ENCODE assay signal across 8 cellular contexts in the genomic region with DNA sequence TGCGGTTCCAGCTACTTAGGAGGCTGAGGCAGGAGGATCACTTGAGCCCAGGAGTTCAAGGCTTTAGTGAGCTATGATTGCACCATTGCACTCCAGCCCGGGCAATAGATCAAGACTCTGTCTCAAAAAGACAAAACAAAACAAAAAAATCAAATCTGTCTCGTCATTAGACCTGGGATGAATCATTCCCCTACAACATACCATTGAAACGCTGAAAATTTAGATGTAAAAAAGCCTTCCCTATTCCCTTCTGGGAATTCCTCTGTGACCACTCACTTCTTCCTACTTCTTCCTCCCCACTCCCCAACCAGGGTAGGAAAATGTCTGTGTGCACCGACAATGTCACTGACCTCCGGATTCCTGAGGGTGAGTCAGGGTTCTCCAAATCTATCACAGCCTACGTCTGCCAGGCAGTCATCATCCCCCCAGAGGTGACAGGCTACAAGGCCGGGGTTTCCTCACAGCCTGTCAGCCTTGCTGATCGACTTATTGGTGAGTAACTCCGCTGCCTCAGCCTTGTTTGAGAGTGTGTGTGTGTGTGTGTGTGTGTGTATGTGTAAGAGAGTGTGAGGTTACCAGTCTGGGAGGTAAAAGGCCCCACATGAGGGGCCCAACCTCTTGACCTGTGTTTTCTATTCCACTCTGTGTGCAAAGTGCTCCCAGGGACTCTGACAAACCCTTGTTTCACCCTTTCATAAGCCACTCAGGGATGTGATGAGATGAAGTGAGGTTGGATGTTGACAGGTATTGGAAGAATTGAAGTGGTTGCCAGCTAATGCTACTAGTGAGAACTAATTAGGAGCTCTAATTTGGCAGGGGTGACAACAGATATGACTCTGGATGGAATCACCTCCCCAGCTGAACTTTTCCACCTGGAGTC. TPM values are rescaled to one million over a fixed set of nuclear protein-coding genes. Genes with fewer than 3 reads are reported as not detected.
A peak's percentile ranks its signal among the peaks of the same experiment; 100 is the strongest.
DNase-seq lines count a peak whose midpoint lies in the region; ATAC-seq, FAIRE-seq and TF ChIP-seq lines count a peak whose summit lies in the region.

No MANE protein-coding gene starts in this region.

- no peak for TF ChIP-seq CTCF in keratinocyte (optimal IDR thresholded peaks at IDR 0.05 in 1 of 3, IDR thresholded peaks at IDR 0.05 in 1 of 3, conservative IDR thresholded peaks at IDR 0.05 in 1 of 3; ENCODE audit: extremely low read depth in 1 of 3, insufficient read depth in 2 of 3, low read length in 3 of 3)
- TF ChIP-seq CTCF in vagina (IDR thresholded peaks at IDR 0.05) = no peak

- H3K4me1 ChIP-seq in keratinocyte (ENCODE audit: control insufficient read depth, extremely low read depth, insufficient read depth, low read length) = peaks cover 24% of the 10 kb centered on the region
- peaks cover 16% of the 10 kb centered on the region for H3K4me1 ChIP-seq in vagina

- no peak for TF ChIP-seq POLR2A in vagina (IDR thresholded peaks at IDR 0.05)

- H2AFZ ChIP-seq in keratinocyte (ENCODE audit: control insufficient read depth, low read length) = peak overlapping the region; percentile 24

- no peak for ATAC-seq in HG02798 (IDR thresholded peaks at IDR 0.05; ENCODE audit: poor library complexity, unreplicated experiment)

- H3K36me3 ChIP-seq in keratinocyte (ENCODE audit: control insufficient read depth in 2 of 2, extremely low read depth in 1 of 2, insufficient read depth in 2 of 2, low read length in 2 of 2) (no peaks in the 10 kb centered on the region), vagina (no peaks in the 10 kb centered on the region)

- H3K27me3 ChIP-seq in keratinocyte (ENCODE audit: control insufficient read depth, extremely low read depth, insufficient read depth, low read length) = no peaks in the 10 kb centered on the region
- no peaks in the 10 kb centered on the region for H3K27me3 ChIP-seq in vagina

- no peaks in the 10 kb centered on the region for H3K9me1 ChIP-seq in keratinocyte (ENCODE audit: control insufficient read depth, extremely low read depth, insufficient read depth, low read length)

- peak overlapping the region; percentile 14 for H3K27ac ChIP-seq in angular gyrus (ENCODE audit: low read depth, low read length)
- peak overlapping the region; percentile 88 for H3K27ac ChIP-seq in keratinocyte (ENCODE audit: control insufficient read depth, insufficient read depth, low read length)
- H3K27ac ChIP-seq in vagina = peak overlapping the region; percentile 28

- peak overlapping the region; percentile 81 for H3K4me2 ChIP-seq in keratinocyte (ENCODE audit: control insufficient read depth, extremely low read depth, insufficient read depth, low read depth, low read length)

- FAIRE-seq in keratinocyte (lab: Jason Lieb, UNC) = peak; percentile 34

- peak in 2 of 3 donors; percentile 21 to 36 for DNase-seq in stimulated activated CD4-positive, alpha-beta T cell treated with anti-CD3 and anti-CD28 coated beads, Interleukin-12 subunit alpha, Interleukin-12 subunit beta, amount 100 ng/mL, for 48 hours (ENCODE audit: low read depth in 2 of 3, low spot score in 1 of 3)
- DNase-seq in stimulated activated CD4-positive, alpha-beta T cell treated with anti-CD3 and anti-CD28 coated beads, Interleukin-12 subunit alpha, Interleukin-12 subunit beta, amount 100 ng/mL, for 4 hours = no peak
- DNase-seq in keratinocyte (ENCODE audit: low read depth, low spot score) (peak; percentile 98), vagina (ENCODE audit: extremely low spot score in 2 of 2) (no peak), NCI-H2171 treated with DMSO at 0.1 percent for 48 hours (lab: John Stamatoyannopoulos, UW) (no peak), NCI-H2029 treated with DMSO at 0.1 percent for 48 hours (lab: John Stamatoyannopoulos, UW) (no peak)

- dilution Hi-C loops in keratinocyte (cut with MboI; ENCODE audit: extremely low pct_ligation_motif_present, low sequenced_read_pairs) = no loop called here

- intact Hi-C loops in vagina (cut with DNase I) = no loop called here

- H3K4me3 ChIP-seq in keratinocyte (ENCODE audit: control insufficient read depth in 2 of 3, extremely low read depth in 1 of 3, insufficient read depth in 2 of 3, low read depth in 1 of 3, low read length in 3 of 3) (peak overlapping the region in 2 of 3 experiments; percentile 5 to 43), vagina (no peak overlapping the region)

- H3K9ac ChIP-seq in keratinocyte (ENCODE audit: control insufficient read depth, extremely low read depth, insufficient read depth, low read length) = peak overlapping the region; percentile 20

- H4K20me1 ChIP-seq in keratinocyte (ENCODE audit: control insufficient read depth, extremely low read depth, insufficient read depth, low read length) = no peaks in the 10 kb centered on the region

- H3K79me2 ChIP-seq in keratinocyte (ENCODE audit: control insufficient read depth, insufficient read depth, low read length) = no peaks in the 10 kb centered on the region

- no peaks in the 10 kb centered on the region for H3K9me3 ChIP-seq in keratinocyte (ENCODE audit: control insufficient read depth, low read depth, low read length)
- no peaks in the 10 kb centered on the region for H3K9me3 ChIP-seq in vagina

RNA-seq across cellular contexts. Expression of a gene that starts 16.3 kb away (rescaled TPM):
- 198 to 233 TPM (median 203 TPM) in 3 replicates for polyA plus RNA-seq in keratinocyte
- 559 TPM for polyA plus RNA-seq in keratinocyte (2011; ENCODE audit: low read depth)
- 196 and 203 TPM in 2 replicates for polyA plus RNA-seq in keratinocyte (2011; cell fraction: cytosol; rRNA removed)
- polyA plus RNA-seq in keratinocyte (2011; cell fraction: nucleus; rRNA removed) = 259 and 264 TPM in 2 replicates
- polyA plus RNA-seq in keratinocyte (2012; ENCODE audit: low replicate concordance) = 217 and 364 TPM in 2 replicates
- polyA minus RNA-seq in keratinocyte = 128 to 153 TPM (median 149 TPM) in 3 replicates
- polyA minus RNA-seq in keratinocyte (2011; cell fraction: cytosol; rRNA and poly(A)+ RNA removed) = 81.1 TPM
- polyA minus RNA-seq in keratinocyte (2011; cell fraction: nucleus; rRNA and poly(A)+ RNA removed) = 63.2 and 101 TPM in 2 replicates
- 135 TPM for total RNA-seq in vagina

RNA-seq across cellular contexts. Expression of a gene that starts 51.9 kb away (rescaled TPM):
- 7.3 to 13.7 TPM (median 12.6 TPM) in 3 replicates for polyA plus RNA-seq in keratinocyte
- 7.8 TPM for polyA plus RNA-seq in keratinocyte (2011; ENCODE audit: low read depth)
- 3.3 and 4.0 TPM in 2 replicates for polyA plus RNA-seq in keratinocyte (2011; cell fraction: cytosol; rRNA removed)
- polyA plus RNA-seq in keratinocyte (2011; cell fraction: nucleus; rRNA removed) = 55.9 and 57.6 TPM in 2 replicates
- polyA plus RNA-seq in keratinocyte (2012; ENCODE audit: low replicate concordance) = 17.8 and 35.2 TPM in 2 replicates
- polyA minus RNA-seq in keratinocyte = 36.2 to 84.0 TPM (median 51.3 TPM) in 3 replicates
- 15.9 TPM for polyA minus RNA-seq in keratinocyte (2011; cell fraction: cytosol; rRNA and poly(A)+ RNA removed)
- 108 and 110 TPM in 2 replicates for polyA minus RNA-seq in keratinocyte (2011; cell fraction: nucleus; rRNA and poly(A)+ RNA removed)
- total RNA-seq in vagina = 38.5 TPM

Comparison
In these comparisons a context has a peak if more than half of its experiments do, and no peak if none do; other contexts are left out.
1. DNase-seq: peak in stimulated activated CD4-positive, alpha-beta T cell treated with anti-CD3 and anti-CD28 coated beads, Interleukin-12 subunit alpha, Interleukin-12 subunit beta, amount 100 ng/mL, for 48 hours (2 of 3) and keratinocyte (single experiment); none in stimulated activated CD4-positive, alpha-beta T cell treated with anti-CD3 and anti-CD28 coated beads, Interleukin-12 subunit alpha, Interleukin-12 subunit beta, amount 100 ng/mL, for 4 hours (single experiment), vagina (0 of 2), NCI-H2171 treated with DMSO at 0.1 percent for 48 hours (single experiment) and NCI-H2029 treated with DMSO at 0.1 percent for 48 hours (single experiment).
2. H3K27ac ChIP-seq: peak in every context shown above with its lines; median percentile 88 in keratinocyte; 28 in vagina; 14 in angular gyrus.
3. H3K4me3 ChIP-seq: peak in keratinocyte (2 of 3); none in vagina (0 of 2).